9 cellular contexts compared by ENCODE assay signal in genomic region chr12:53502331-53502730, GRCh38. TPM values are rescaled to one million over a fixed set of nuclear protein-coding genes. Genes with fewer than 3 reads are reported as not detected.
A peak's percentile ranks its signal among the peaks of the same experiment; 100 is the strongest.
DNase-seq lines count a peak whose midpoint lies in the region; ATAC-seq and TF ChIP-seq lines count a peak whose summit lies in the region.
"Had no signal": no experiment of that assay in that cellular context is flagged by ENCODE, and none has a peak within 500 bp of the region (broad histone marks: within the 10 kb centered on the region; RNA-seq: fewer than 3 reads in every experiment).

No MANE protein-coding gene starts in this region.

- no peaks in the 10 kb centered on the region for H4K20me1 ChIP-seq in DOHH2 (ENCODE audit: control insufficient read depth, insufficient read depth, low read depth, low read length)

- WGBS in trophoblast cell (ENCODE audit: extremely low coverage, insufficient coverage, insufficient read length) = no CpG with 5 or more reads among the region's 9 CpGs

- POLR2A ChIA-PET in Panc1 (lab: Charles Lee) = no interaction called here

- H3K14ac ChIP-seq in trophoblast cell (ENCODE audit: low read length) = no peak overlapping the region

- H3K36me3 ChIP-seq in DOHH2 (ENCODE audit: control insufficient read depth, low read length) (peaks cover 25% of the 10 kb centered on the region; the same call in 1 of the 2 replicates), Panc1 (ENCODE audit: control insufficient read depth, insufficient read depth, low read length) (no peaks in the 10 kb centered on the region; the same call in none of the 2 replicates), trophoblast cell (ENCODE audit: control insufficient read depth in 1 of 2, insufficient read depth in 2 of 2, low read length in 2 of 2) (peaks cover 34 to 44% of the 10 kb centered on the region in 2 experiments)

- no peak overlapping the region for H2BK12ac ChIP-seq in trophoblast cell (ENCODE audit: low read length)

- H2AFZ ChIP-seq in trophoblast cell (ENCODE audit: insufficient read depth, low read length, poor library complexity) = no peak overlapping the region

- no peak overlapping the region for H2BK5ac ChIP-seq in trophoblast cell (ENCODE audit: low read depth, low read length, poor library complexity)

- no peak overlapping the region for H2BK120ac ChIP-seq in trophoblast cell (ENCODE audit: insufficient read depth, low read length, poor library complexity)

- no peak overlapping the region for H3K18ac ChIP-seq in trophoblast cell (ENCODE audit: low read length)

- H3K4me2 ChIP-seq in DOHH2 (ENCODE audit: low read length) (peak overlapping the region; percentile 96), trophoblast cell (ENCODE audit: low read length) (peak overlapping the region; percentile 98)

- no peaks in the 10 kb centered on the region for H3K9me3 ChIP-seq in DOHH2 (ENCODE audit: control insufficient read depth, insufficient read depth, low read length)
- no peaks in the 10 kb centered on the region for H3K9me3 ChIP-seq in Panc1 (ENCODE audit: control insufficient read depth, insufficient read depth, low read depth, low read length)
- H3K9me3 ChIP-seq in trophoblast cell (ENCODE audit: insufficient read depth, low read depth, low read length) = peaks cover 5% of the 10 kb centered on the region

- no TSS peak for BruUV-seq in Panc1 (replicated peaks; lab: Mats Ljungman, UMichigan)

- H4K91ac ChIP-seq in trophoblast cell (ENCODE audit: low read depth, low read length) = no peak overlapping the region

- peaks cover 7% of the 10 kb centered on the region for H3F3A ChIP-seq in DOHH2 (ENCODE audit: control insufficient read depth, insufficient read depth)

- H3K9me3 Mint-ChIP-seq in endothelial cell (ENCODE audit: unreplicated experiment) = no peaks in the 10 kb centered on the region

- DNase-seq in Panc1 (ENCODE audit: low read depth, low spot score) (no peak), endothelial cell (ENCODE audit: low spot score) (no peak), trophoblast cell (no peak), dermis blood vessel endothelial cell (no peak), DMS 273 (lab: John Stamatoyannopoulos, UW; ENCODE audit: unreplicated experiment) (no peak), SKM-1 treated with dmso at 0.1 percent for 144 hours (lab: John Stamatoyannopoulos, UW; ENCODE audit: unreplicated experiment) (no peak)
- DNase-seq: NCI-H446 treated with DMSO at 0.1 percent for 48 hours had no signal

- H3K27me3 ChIP-seq in DOHH2 (ENCODE audit: control insufficient read depth, low read length) = no peaks in the 10 kb centered on the region
- no peaks in the 10 kb centered on the region for H3K27me3 ChIP-seq in Panc1 (ENCODE audit: control insufficient read depth, insufficient read depth, low read length)
- H3K27me3 ChIP-seq in trophoblast cell (ENCODE audit: insufficient read depth, low read length) = no peaks in the 10 kb centered on the region

- TF ChIP-seq CTCF in DOHH2 (IDR thresholded peaks at IDR 0.05; ENCODE audit: low read depth, low read length, poor library complexity, severe bottlenecking) = no peak
- no peak for TF ChIP-seq CTCF in Panc1 (IDR thresholded peaks at IDR 0.05)
- TF ChIP-seq CTCF in endothelial cell (IDR thresholded peaks at IDR 0.05; ENCODE audit: unreplicated experiment) = no peak

- peak overlapping the region; percentile 84 for H3K27ac Mint-ChIP-seq in endothelial cell (ENCODE audit: unreplicated experiment)

- intact Hi-C loops in Panc1 (cut with micrococcal nuclease; ENCODE audit: unreplicated experiment) = no loop called here

- ATAC-seq in Panc1 (no peak), GM19452 (IDR thresholded peaks at IDR 0.05; ENCODE audit: unreplicated experiment) (no peak)

- H3K79me1 ChIP-seq in trophoblast cell (ENCODE audit: low read length) = peaks cover 19% of the 10 kb centered on the region

- no peak overlapping the region for H3K4ac ChIP-seq in trophoblast cell (ENCODE audit: low read depth, low read length)

- H4K8ac ChIP-seq in trophoblast cell (ENCODE audit: low read depth, low read length) = peak overlapping the region; percentile 99

- H3K36me3 Mint-ChIP-seq in endothelial cell (ENCODE audit: low read depth, unreplicated experiment) = peaks cover 18% of the 10 kb centered on the region

- H3K79me2 ChIP-seq in DOHH2 (ENCODE audit: control insufficient read depth, low read length) = peaks cover 32% of the 10 kb centered on the region
- H3K79me2 ChIP-seq in trophoblast cell (ENCODE audit: control insufficient read depth, insufficient read depth, low read length, poor library complexity) = peaks cover 8% of the 10 kb centered on the region

- H3K4me3 Mint-ChIP-seq in endothelial cell (ENCODE audit: unreplicated experiment) = peak overlapping the region; percentile 94

- H3K4me3 ChIP-seq in DOHH2 (ENCODE audit: low read length) (peak overlapping the region; percentile 93), Panc1 (ENCODE audit: low read depth in 2 of 2, low read length in 2 of 2) (peak overlapping the region; percentile 66 to 80), trophoblast cell (ENCODE audit: low read depth, low read length) (no peak overlapping the region)

- no peak overlapping the region for H2AK5ac ChIP-seq in trophoblast cell (ENCODE audit: low read length)

- peak overlapping the region; percentile 98 for H4K12ac ChIP-seq in trophoblast cell (ENCODE audit: low read depth, low read length)

- H3K4me1 Mint-ChIP-seq in endothelial cell (ENCODE audit: unreplicated experiment) = peaks cover 27% of the 10 kb centered on the region

- H3K4me1 ChIP-seq in DOHH2 (ENCODE audit: control insufficient read depth, low read length) = peaks cover 37% of the 10 kb centered on the region
- peaks cover 34% of the 10 kb centered on the region for H3K4me1 ChIP-seq in Panc1 (ENCODE audit: control insufficient read depth, insufficient read depth, low read length)
- peaks cover 16 to 22% of the 10 kb centered on the region in 2 experiments for H3K4me1 ChIP-seq in trophoblast cell (ENCODE audit: control insufficient read depth in 1 of 2, insufficient read depth in 2 of 2, low read length in 2 of 2)

- H3K9ac ChIP-seq in trophoblast cell (ENCODE audit: low read length) = peak overlapping the region; percentile 6

- in situ Hi-C loops in Panc1 (cut with HindIII; ENCODE audit: low pct_unique_long_range_greater_than_20kb, low sequenced_read_pairs) = no loop called here

- no peak overlapping the region for H3K27ac ChIP-seq in DOHH2 (ENCODE audit: low read depth, low read length)
- H3K27ac ChIP-seq in Panc1 (ENCODE audit: low read length) = peak overlapping the region; percentile 98
- H3K27ac ChIP-seq in trophoblast cell (ENCODE audit: low read depth, low read length) = no peak overlapping the region

- CTCF ChIA-PET in Panc1 (lab: Charles Lee) = no interaction called here

- no peaks in the 10 kb centered on the region for H3K9me2 ChIP-seq in DOHH2 (replicated peaks; ENCODE audit: control insufficient read depth, low read length)

- H3K27me3 Mint-ChIP-seq in endothelial cell (ENCODE audit: unreplicated experiment) = peaks cover 30% of the 10 kb centered on the region

- no peak overlapping the region for H3K23ac ChIP-seq in trophoblast cell (ENCODE audit: low read length)

RNA-seq across cellular contexts. Expression of gene TARBP2, which starts 1.2 kb away (rescaled TPM):
- total RNA-seq in Panc1 (2021; ENCODE audit: unreplicated experiment) (67.3 TPM), endothelial cell (ENCODE audit: unreplicated experiment) (45.3 TPM), dermis blood vessel endothelial cell (38.8 and 48.3 TPM in 2 replicates)
- 60.6 TPM for polyA plus RNA-seq in Panc1 (2012; ENCODE audit: insufficient read length)
- polyA plus RNA-seq in trophoblast cell (2013) = 27.8 and 29.3 TPM in 2 replicates

RNA-seq across cellular contexts. Expression of gene MAP3K12, which starts 3.1 kb away (rescaled TPM):
- total RNA-seq in Panc1 (2021; ENCODE audit: unreplicated experiment) = 32.2 TPM
- polyA plus RNA-seq in Panc1 (2012; ENCODE audit: insufficient read length) = 43.9 TPM
- 20.9 TPM for total RNA-seq in endothelial cell (ENCODE audit: unreplicated experiment)
- 5.5 and 5.8 TPM in 2 replicates for polyA plus RNA-seq in trophoblast cell (2013)
- total RNA-seq in dermis blood vessel endothelial cell = 13.6 and 19.1 TPM in 2 replicates

RNA-seq across cellular contexts. Expression of gene NPFF, which starts 5.0 kb away (rescaled TPM):
- total RNA-seq in Panc1 (2021; ENCODE audit: unreplicated experiment) (not detected), endothelial cell (ENCODE audit: unreplicated experiment) (not detected), dermis blood vessel endothelial cell (not detected in 2 replicates)
- polyA plus RNA-seq in Panc1 (2012; ENCODE audit: insufficient read length) = not detected
- polyA plus RNA-seq in trophoblast cell (2013) = 0.18 and 0.23 TPM in 2 replicates

RNA-seq across cellular contexts. Expression of gene PCBP2, which starts 50.4 kb away (rescaled TPM):
- total RNA-seq in Panc1 (2021; ENCODE audit: unreplicated experiment) = 836 TPM
- polyA plus RNA-seq in Panc1 (2012; ENCODE audit: insufficient read length) = 703 TPM
- total RNA-seq in endothelial cell (ENCODE audit: unreplicated experiment) = 1,084 TPM
- 585 and 609 TPM in 2 replicates for polyA plus RNA-seq in trophoblast cell (2013)
- 417 and 525 TPM in 2 replicates for total RNA-seq in dermis blood vessel endothelial cell
